In the genomic region with DNA sequence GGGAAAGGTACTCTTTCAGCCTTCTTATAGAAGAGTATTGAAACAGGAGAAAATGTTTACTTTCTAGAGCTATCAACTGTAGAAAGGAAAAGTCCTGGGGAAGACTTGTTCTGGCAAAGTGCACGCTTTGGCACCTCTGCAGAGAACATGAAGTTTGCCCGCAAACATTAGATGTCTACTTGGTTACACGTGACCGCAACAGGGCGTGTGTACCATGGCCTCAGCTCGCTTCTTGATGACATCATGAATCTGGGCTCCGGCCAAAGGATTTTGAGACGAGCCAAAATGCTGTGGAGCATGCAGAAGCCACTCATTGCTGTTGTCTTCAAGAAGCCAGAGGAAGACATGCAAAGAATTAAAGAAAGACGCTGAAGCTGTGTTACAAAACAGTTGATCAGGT, we compare ENCODE assay signal across 11 cellular contexts. TPM values are rescaled to one million over a fixed set of nuclear protein-coding genes. Genes with fewer than 3 reads are reported as not detected.
DNase-seq lines count a peak whose midpoint lies in the region; ATAC-seq and TF ChIP-seq lines count a peak whose summit lies in the region.
"Had no signal": no experiment of that assay in that cellular context is flagged by ENCODE, and none has a peak within 500 bp of the region (broad histone marks: within the 10 kb centered on the region; RNA-seq: fewer than 3 reads in every experiment).

No MANE protein-coding gene starts in this region.

- intact Hi-C loops in left ventricle myocardium inferior (cut with micrococcal nuclease) = no loop called here

- H3K36me3 ChIP-seq in left ventricle myocardium inferior = no peaks in the 10 kb centered on the region

- no peaks in the 10 kb centered on the region for H3K4me1 ChIP-seq in left ventricle myocardium inferior

- TF ChIP-seq CTCF in astrocyte of the spinal cord (IDR thresholded peaks at IDR 0.05; ENCODE audit: low read depth, low read length) = no peak
- TF ChIP-seq CTCF in left ventricle myocardium inferior (IDR thresholded peaks at IDR 0.05; ENCODE audit: borderline replicate concordance) = no peak

- no peaks in the 10 kb centered on the region for H3K9me3 ChIP-seq in left ventricle myocardium inferior (replicated peaks)

- in situ Hi-C loops in astrocyte of the spinal cord (cut with HindIII; ENCODE audit: low sequenced_read_pairs) = no loop called here

- H3K4me3 ChIP-seq in astrocyte of the spinal cord (ENCODE audit: low read depth, low read length) (no peak overlapping the region), left ventricle myocardium inferior (no peak overlapping the region)

- no peak overlapping the region for H3K27ac ChIP-seq in left ventricle myocardium inferior (replicated peaks)

- DNase-seq in NCI-H2196 (lab: John Stamatoyannopoulos, UW; ENCODE audit: unreplicated experiment) (peak; percentile 25), NCI-H2196 treated with DMSO at 0.1 percent for 48 hours (lab: John Stamatoyannopoulos, UW; ENCODE audit: unreplicated experiment) (no peak), astrocyte of the spinal cord (ENCODE audit: low read depth, low spot score) (peak; percentile 19), left ventricle myocardium inferior (peak; percentile 58), ureter (ENCODE audit: low spot score) (peak; percentile 60), foreskin melanocyte (no peak)
- DNase-seq: activated CD8-positive, alpha-beta memory T cell treated with anti-CD3 and anti-CD28 coated beads, Interleukin-2, amount 50 U/mL, for 4 hours; AML-193; stimulated activated naive CD4-positive, alpha-beta T cell had no signal

- ATAC-seq in HG03457 (IDR thresholded peaks at IDR 0.05; ENCODE audit: unreplicated experiment) (no peak), GM19328 (IDR thresholded peaks at IDR 0.05; ENCODE audit: unreplicated experiment) (no peak)

- H3K27me3 ChIP-seq in left ventricle myocardium inferior (ENCODE audit: low read depth) = no peaks in the 10 kb centered on the region

RNA-seq across cellular contexts. Expression of a gene that starts 8.6 kb away (rescaled TPM):
- not detected for total RNA-seq in left ventricle myocardium inferior
- 0.55 TPM for total RNA-seq in ureter

RNA-seq across cellular contexts. Expression of a gene that starts 26.0 kb away (rescaled TPM):
- total RNA-seq in left ventricle myocardium inferior = not detected
- total RNA-seq in ureter = 24.9 TPM

RNA-seq across cellular contexts. Expression of a gene that starts 43.0 kb away (rescaled TPM):
- not detected for total RNA-seq in left ventricle myocardium inferior
- total RNA-seq in ureter = not detected

RNA-seq across cellular contexts. Expression of a gene that starts 53.5 kb away (rescaled TPM):
- total RNA-seq in left ventricle myocardium inferior (68.4 TPM), ureter (169 TPM)

Comparison
In these comparisons a context has a peak if more than half of its experiments do, and no peak if none do; other contexts are left out.
1. DNase-seq: peak in NCI-H2196 (single experiment), astrocyte of the spinal cord (single experiment), left ventricle myocardium inferior (single experiment) and ureter (single experiment); none in NCI-H2196 treated with DMSO at 0.1 percent for 48 hours (single experiment) and foreskin melanocyte (single experiment).
2. RNA of a gene that starts 26.0 kb away (total RNA-seq): 24.9 TPM in ureter (single experiment); not detected in left ventricle myocardium inferior (single experiment); every median in the first group is over 10 times any median in the second.